26 cellular contexts compared by ENCODE assay signal in genomic region chr17:44561237-44561623, GRCh38. TPM values are rescaled to one million over a fixed set of nuclear protein-coding genes. Genes with fewer than 3 reads are reported as not detected.
DNase-seq lines count a peak whose midpoint lies in the region; ATAC-seq, FAIRE-seq and TF ChIP-seq lines count a peak whose summit lies in the region.
"Had no signal": no experiment of that assay in that cellular context is flagged by ENCODE, and none has a peak within 500 bp of the region (broad histone marks: within the 10 kb centered on the region; RNA-seq: fewer than 3 reads in every experiment).

No MANE protein-coding gene starts in this region.

- peak overlapping the region; percentile 99 to 100 (median 99) for H3K27ac Mint-ChIP-seq in nephron
- H3K27ac Mint-ChIP-seq in activated naive CD4-positive, alpha-beta T cell treated with anti-CD3 and anti-CD28 coated beads, Interleukin-2, amount 50 U/mL, for 72 hours = no peak overlapping the region
- H3K27ac Mint-ChIP-seq: activated CD8-positive, alpha-beta T cell treated with anti-CD3 and anti-CD28 coated beads, Interleukin-2, amount 10 ng/mL, durations not matched to agents 7 days and 5 days; activated T-helper 1 cell treated with anti-CD3 and anti-CD28 coated beads, Interleukin-12 subunit alpha, Interleukin-12 subunit beta, Interleukin-2, Interleukin-4 antibody, amounts not matched to agents 30 ng/mL and 10 ng/mL and 1 ng/mL, durations not matched to agents 14 hours and 24 hours and 36 hours; CD8-positive, alpha-beta T cell had no signal

- WGBS in A549 (ENCODE audit: missing lambda C conversion rate) = 66% methylated on average over 3 of the region's 3 CpGs
- WGBS in HUES64 = 8% methylated on average over 2 of the region's 3 CpGs
- 18 to 32% methylated on average over 3 of the region's 3 CpGs for WGBS in ectodermal cell, 2 experiments
- WGBS in lower leg skin, 2 donors = 56 to 58% methylated on average over 3 of the region's 3 CpGs

- H3K79me2 ChIP-seq in Karpas-422 (ENCODE audit: low read length) = no peaks in the 10 kb centered on the region

- H3K9me2 ChIP-seq in Karpas-422 (replicated peaks; ENCODE audit: insufficient read depth, low read length) = no peaks in the 10 kb centered on the region

- peaks cover 4% of the 10 kb centered on the region for H3K27me3 Mint-ChIP-seq in nephron (ENCODE audit: low read depth)

- H3K36me3 Mint-ChIP-seq in nephron (ENCODE audit: low read depth) = peaks cover 64% of the 10 kb centered on the region
- peaks cover 13 to 19% of the 10 kb centered on the region in 2 donors for H3K36me3 Mint-ChIP-seq in activated naive CD4-positive, alpha-beta T cell treated with anti-CD3 and anti-CD28 coated beads, Interleukin-2, amount 50 U/mL, for 72 hours
- H3K36me3 Mint-ChIP-seq: CD8-positive, alpha-beta T cell had no signal

- H3K4me3 Mint-ChIP-seq in nephron = peak overlapping the region; percentile 91 to 99 (median 97)
- H3K4me3 Mint-ChIP-seq: activated CD8-positive, alpha-beta T cell treated with anti-CD3 and anti-CD28 coated beads, Interleukin-2, amount 10 ng/mL, durations not matched to agents 7 days and 5 days; activated T-helper 1 cell treated with anti-CD3 and anti-CD28 coated beads, Interleukin-12 subunit alpha, Interleukin-12 subunit beta, Interleukin-2, Interleukin-4 antibody, amounts not matched to agents 30 ng/mL and 10 ng/mL and 1 ng/mL, durations not matched to agents 14 hours and 24 hours and 36 hours; CD8-positive, alpha-beta T cell had no signal

- H3K9ac ChIP-seq in HUES64 (ENCODE audit: low read depth, low read length) (no peak overlapping the region), Karpas-422 (ENCODE audit: low read length) (no peak overlapping the region)

- CTCF ChIA-PET in A549 (lab: Yijun Ruan, JAX) = interaction anchor here (1.0 to 4.9 kb wide), 11 partner anchors 8 to 198 kb away, joined by 3 to 63 read pairs (median 4); partner anchors contain the start of gene FAM171A2

- no peak for TF ChIP-seq RAD21 in A549 (conservative IDR thresholded peaks at IDR 0.05 in 1 of 2, IDR thresholded peaks at IDR 0.05 in 1 of 2)

- ATAC-seq in A549 = no peak
- no peak for ATAC-seq in activated naive CD4-positive, alpha-beta T cell treated with anti-CD3 and anti-CD28 coated beads, Interleukin-2, amount 50 U/mL, for 72 hours
- ATAC-seq: activated CD8-positive, alpha-beta T cell treated with anti-CD3 and anti-CD28 coated beads, Interleukin-2, amount 10 ng/mL, durations not matched to agents 7 days and 5 days; CD8-positive, alpha-beta T cell; gastroesophageal sphincter; left ventricle myocardium superior; stimulated activated naive CD8-positive, alpha-beta T cell treated with anti-CD3 and anti-CD28 coated beads, Interleukin-15, Interleukin-2, amounts not matched to agents 100 U/mL and 50 U/mL, for 24 hours had no signal

- intact Hi-C loops in lower leg skin (cut with DNase I; ENCODE audit: low total_unique reads) = no loop called here

- no peaks in the 10 kb centered on the region for H4K20me1 ChIP-seq in Karpas-422 (ENCODE audit: insufficient read depth, low read depth, low read length)

- TF ChIP-seq POLR2A in A549 (IDR thresholded peaks at IDR 0.05; ENCODE audit: low read length) (no peak), lower leg skin (IDR thresholded peaks at IDR 0.05) (no peak)

- DNase-seq in A549 (ENCODE audit: low read depth in 1 of 2, low spot score in 1 of 2) (no peak), NCI-H1930 (lab: John Stamatoyannopoulos, UW) (no peak), lower leg skin (ENCODE audit: low spot score in 2 of 2) (no peak), Karpas-422 (no peak)
- no peak for DNase-seq in activated naive CD4-positive, alpha-beta T cell treated with anti-CD3 and anti-CD28 coated beads, Interleukin-2, amount 50 U/mL, for 72 hours (ENCODE audit: low spot score in 2 of 2)
- DNase-seq: activated CD4-positive, CD25-positive, alpha-beta regulatory T cell; activated CD8-positive, alpha-beta T cell treated with anti-CD3 and anti-CD28 coated beads, Interleukin-2, amount 10 ng/mL, durations not matched to agents 7 days and 5 days; CD8-positive, alpha-beta T cell; cerebellar nuclear complex; DND-41; KG1; left ventricle myocardium superior; naive B cell; NCI-H1092; NCI-H2107; NCI-H526; stimulated activated naive CD8-positive, alpha-beta T cell treated with anti-CD3 and anti-CD28 coated beads, Interleukin-15, Interleukin-2, amounts not matched to agents 100 U/mL and 50 U/mL, for 24 hours; upper lobe of left lung had no signal

- no peak for FAIRE-seq in A549 (lab: Jason Lieb, UNC)
- FAIRE-seq: A204.1, endometrium, GM19239 had no signal

- peaks cover 18% of the 10 kb centered on the region for H3K9me3 Mint-ChIP-seq in nephron
- peaks cover 4 to 6% of the 10 kb centered on the region in 2 donors for H3K9me3 Mint-ChIP-seq in activated naive CD4-positive, alpha-beta T cell treated with anti-CD3 and anti-CD28 coated beads, Interleukin-2, amount 50 U/mL, for 72 hours
- H3K9me3 Mint-ChIP-seq: CD8-positive, alpha-beta T cell had no signal

- POLR2A ChIA-PET in A549 (lab: Yijun Ruan, JAX) = interaction anchor here (0.8 to 2.1 kb wide), 2 partner anchors 18 to 27 kb away, joined by 3 to 7 read pairs; no protein-coding TSS in a partner anchor

- peak overlapping the region in 1 of 2 experiments; percentile 46; a peak in 2 of 6 replicates for H3K27ac ChIP-seq in A549
- no peak overlapping the region for H3K27ac ChIP-seq in HUES64 (ENCODE audit: low read depth, low read length)
- H3K27ac ChIP-seq in ectodermal cell (ENCODE audit: insufficient read depth, low read depth, low read length, poor library complexity, severe bottlenecking) = no peak overlapping the region
- H3K27ac ChIP-seq in Karpas-422 (ENCODE audit: low read length) = no peak overlapping the region
- H3K27ac ChIP-seq: gastroesophageal sphincter, upper lobe of left lung had no signal

- no peaks in the 10 kb centered on the region for H3K36me3 ChIP-seq in HUES64 (ENCODE audit: insufficient read depth, low read length)
- no peaks in the 10 kb centered on the region for H3K36me3 ChIP-seq in ectodermal cell (ENCODE audit: control insufficient read depth, insufficient read depth, low read length)
- no peaks in the 10 kb centered on the region for H3K36me3 ChIP-seq in Karpas-422 (ENCODE audit: insufficient read depth, low read length)
- H3K36me3 ChIP-seq: gastroesophageal sphincter, upper lobe of left lung had no signal

- TF ChIP-seq EP300 in A549 (IDR thresholded peaks at IDR 0.05) = no peak

- H3K27me3 ChIP-seq in HUES64 (ENCODE audit: insufficient read depth, low read length) (peaks cover 63% of the 10 kb centered on the region), ectodermal cell (ENCODE audit: control insufficient read depth, insufficient read depth, low read length, poor library complexity, severe bottlenecking) (no peaks in the 10 kb centered on the region), Karpas-422 (ENCODE audit: low read length) (no peaks in the 10 kb centered on the region)

- H3K4me3 ChIP-seq in A549 = no peak overlapping the region
- peak overlapping the region; percentile 80; the same call in 1 of the 2 replicates for H3K4me3 ChIP-seq in HUES64 (ENCODE audit: low read length)
- H3K4me3 ChIP-seq in ectodermal cell (ENCODE audit: insufficient read depth, low read depth, low read length) = peak overlapping the region; percentile 78
- no peak overlapping the region for H3K4me3 ChIP-seq in lower leg skin (ENCODE audit: low read depth, poor library complexity, severe bottlenecking)
- no peak overlapping the region for H3K4me3 ChIP-seq in Karpas-422 (ENCODE audit: low read length)
- H3K4me3 ChIP-seq: gastroesophageal sphincter, upper lobe of left lung had no signal

- H2AFZ ChIP-seq in Karpas-422 (ENCODE audit: low read length) = no peak overlapping the region

- TF ChIP-seq CTCF in A549 (IDR thresholded peaks at IDR 0.05) (no peak), nephron (IDR thresholded peaks at IDR 0.05; ENCODE audit: unreplicated experiment in 3 of 3) (no peak), lower leg skin (IDR thresholded peaks at IDR 0.05) (no peak)

- peaks cover 39% of the 10 kb centered on the region for H3K4me1 Mint-ChIP-seq in nephron

- peak overlapping the region; percentile 92 for H3K4me2 ChIP-seq in A549
- H3K4me2 ChIP-seq in Karpas-422 (ENCODE audit: low read depth, low read length, poor library complexity, severe bottlenecking) = no peak overlapping the region

- H3K9me3 ChIP-seq in A549 = peaks cover 11% of the 10 kb centered on the region; the same call in 2 of the 3 replicates
- H3K9me3 ChIP-seq in HUES64 (ENCODE audit: insufficient read depth, low read depth, low read length) = peaks cover 12% of the 10 kb centered on the region; the same call in 1 of the 2 replicates
- H3K9me3 ChIP-seq in ectodermal cell (ENCODE audit: control insufficient read depth, low read length) = no peaks in the 10 kb centered on the region
- peaks cover 11% of the 10 kb centered on the region for H3K9me3 ChIP-seq in Karpas-422 (ENCODE audit: low read length)

- H3K4me1 ChIP-seq in A549 = peaks cover 46% of the 10 kb centered on the region
- H3K4me1 ChIP-seq in HUES64 (ENCODE audit: insufficient read depth, low read length) = peaks cover 29% of the 10 kb centered on the region
- peaks cover 8% of the 10 kb centered on the region for H3K4me1 ChIP-seq in ectodermal cell (ENCODE audit: control insufficient read depth, insufficient read depth, low read length)
- H3K4me1 ChIP-seq in Karpas-422 (ENCODE audit: low read length) = peaks cover 11% of the 10 kb centered on the region

RNA-seq across cellular contexts. Expression of gene FZD2, which starts 3.9 kb away (rescaled TPM):
- polyA plus RNA-seq in A549 (2011; rRNA removed) (25.8 and 26.9 TPM in 2 replicates), A549 (2017; fragmentation: RNase III; extraction: RNeasy Plus Mini Kit Qiagen cat#74134 plus additional on column Dnase treatment) (42.0 to 62.4 TPM (median 54.9 TPM) in 3 replicates)
- 61.7 and 106 TPM in 2 replicates for polyA plus RNA-seq in A549 (2012; cell fraction: cytosol; rRNA removed)
- polyA plus RNA-seq in A549 (2012; cell fraction: nucleus; rRNA removed) = 144 and 234 TPM in 2 replicates
- polyA minus RNA-seq in A549 (2011; rRNA and poly(A)+ RNA removed) = 33.1 and 61.1 TPM in 2 replicates
- 30.7 TPM for polyA plus RNA-seq in HUES64 (2013, experiment 1 of 2)
- polyA plus RNA-seq in HUES64 (2013, experiment 2 of 2) = 37.2 TPM
- 101 TPM for polyA plus RNA-seq in ectodermal cell (2013, experiment 1 of 4)
- 101 TPM for polyA plus RNA-seq in ectodermal cell (2013, experiment 2 of 4)
- 90.1 TPM for polyA plus RNA-seq in ectodermal cell (2013, experiment 3 of 4)
- polyA plus RNA-seq in ectodermal cell (2013, experiment 4 of 4) = 92.5 TPM
- total RNA-seq in activated naive CD4-positive, alpha-beta T cell treated with anti-CD3 and anti-CD28 coated beads, Interleukin-2, amount 50 U/mL, for 72 hours = under 1 TPM in 1 of 2 donors, not detected in 1; 0.27 TPM
- total RNA-seq in lower leg skin = 1 to 10 TPM in 2 of 4 donors, under 1 TPM in 2; 0.49 to 1.8 (median 0.89) TPM
- total RNA-seq in Karpas-422 (2014; rRNA removed; shearing (Covaris generic); ENCODE audit: low replicate concordance) = 0.56 and 2.4 TPM in 2 replicates
- total RNA-seq: activated T-helper 1 cell treated with anti-CD3 and anti-CD28 coated beads, Interleukin-12 subunit alpha, Interleukin-12 subunit beta, Interleukin-2, Interleukin-4 antibody, amounts not matched to agents 30 ng/mL and 10 ng/mL and 1 ng/mL, durations not matched to agents 14 hours and 24 hours and 36 hours; CD8-positive, alpha-beta T cell had no signal

RNA-seq across cellular contexts. Expression of gene GPATCH8, which starts 58.0 kb away (rescaled TPM):
- polyA plus RNA-seq in A549 (2011; rRNA removed) = 24.9 and 27.3 TPM in 2 replicates
- polyA plus RNA-seq in A549 (2012; cell fraction: cytosol; rRNA removed) = 10.2 and 11.2 TPM in 2 replicates
- 28.3 and 30.8 TPM in 2 replicates for polyA plus RNA-seq in A549 (2012; cell fraction: nucleus; rRNA removed)
- polyA plus RNA-seq in A549 (2017; fragmentation: RNase III; extraction: RNeasy Plus Mini Kit Qiagen cat#74134 plus additional on column Dnase treatment) = 20.6 to 21.7 TPM (median 21.7 TPM) in 3 replicates
- polyA minus RNA-seq in A549 (2011; rRNA and poly(A)+ RNA removed) = 24.0 and 25.0 TPM in 2 replicates
- polyA plus RNA-seq in HUES64 (2013, experiment 1 of 2) = 23.3 TPM
- 26.7 TPM for polyA plus RNA-seq in HUES64 (2013, experiment 2 of 2)
- 37.0 TPM for polyA plus RNA-seq in ectodermal cell (2013, experiment 1 of 4)
- polyA plus RNA-seq in ectodermal cell (2013, experiment 2 of 4) = 54.3 TPM
- polyA plus RNA-seq in ectodermal cell (2013, experiment 3 of 4) = 31.5 TPM
- polyA plus RNA-seq in ectodermal cell (2013, experiment 4 of 4) = 35.4 TPM
- 10 to 100 TPM; 39.3 to 46.2 TPM for total RNA-seq in activated naive CD4-positive, alpha-beta T cell treated with anti-CD3 and anti-CD28 coated beads, Interleukin-2, amount 50 U/mL, for 72 hours
- total RNA-seq in lower leg skin = 10 to 100 TPM; 31.1 to 43.1 (median 35.6) TPM
- 22.3 and 23.2 TPM in 2 replicates for total RNA-seq in Karpas-422 (2014; rRNA removed; shearing (Covaris generic); ENCODE audit: low replicate concordance)

Comparison
In these comparisons a context has a peak if more than half of its experiments do, and no peak if none do; other contexts are left out.
1. H3K4me3 ChIP-seq: peak in HUES64 (single experiment) and ectodermal cell (single experiment); none in A549 (single experiment), lower leg skin (single experiment) and Karpas-422 (single experiment).
2. H3K27ac Mint-ChIP-seq: peak in nephron (3 of 3); none in activated naive CD4-positive, alpha-beta T cell treated with anti-CD3 and anti-CD28 coated beads, Interleukin-2, amount 50 U/mL, for 72 hours (0 of 2).